ENCODE assay signal across 7 cellular contexts in genomic region chr16:46398559-46398958, GRCh38.
DNase-seq lines count a peak whose midpoint lies in the region; ATAC-seq and TF ChIP-seq lines count a peak whose summit lies in the region.
"Not testable (repeated sequence)": the region's sequence is repeated elsewhere in the genome, so short reads cannot be mapped to it uniquely, and the experiment has no call there.

No MANE protein-coding gene starts in this region.

- ATAC-seq in activated B cell treated with CpG ODN at 0.5 μM for 24 hours (ENCODE audit: low read depth); activated naive CD4-positive, alpha-beta T cell treated with anti-CD3 and anti-CD28 coated beads, Interleukin-2, amount 50 U/mL, for 72 hours; memory B cell (ENCODE audit: low read depth); natural killer cell treated with Interleukin-12 subunit alpha and Interleukin-12 subunit beta and Interleukin-15 and Interleukin-18, amount 100 ng/mL, for 72 hours; stimulated activated naive B cell treated with anti-CD40 and anti-IgM and Interleukin-4, amounts not matched to agents 10 μg/mL and 1 μg/mL and 100 μg/mL, for 72 hours (replicated peaks): not testable (repeated sequence)

- not testable (repeated sequence) for TF ChIP-seq CTCF in Calu3 (IDR thresholded peaks at IDR 0.05; ENCODE audit: unreplicated experiment); activated B cell treated with CpG ODN at 0.5 μM for 24 hours (IDR thresholded peaks at IDR 0.05)

- BruUV-seq in Calu3 (replicated peaks; lab: Mats Ljungman, UMichigan) = not testable (repeated sequence)

- CTCF ChIA-PET in Calu3 (lab: Charles Lee); activated B cell treated with CpG ODN at 0.5 μM for 24 hours (lab: Charles Lee): not testable (repeated sequence)

- not testable (repeated sequence) for H3K36me3 Mint-ChIP-seq in Calu3 (ENCODE audit: insufficient read depth, unreplicated experiment); activated B cell treated with CpG ODN at 0.5 μM for 24 hours (ENCODE audit: low read depth); activated naive CD4-positive, alpha-beta T cell treated with anti-CD3 and anti-CD28 coated beads, Interleukin-2, amount 50 U/mL, for 72 hours; memory B cell; natural killer cell treated with Interleukin-12 subunit alpha and Interleukin-12 subunit beta and Interleukin-15 and Interleukin-18, amount 100 ng/mL, for 72 hours; stimulated activated naive B cell treated with anti-CD40 and anti-IgM and Interleukin-4, amounts not matched to agents 10 μg/mL and 1 μg/mL and 100 μg/mL, for 72 hours

- not testable (repeated sequence) for H3K4me1 Mint-ChIP-seq in Calu3 (ENCODE audit: low read depth, unreplicated experiment); activated B cell treated with CpG ODN at 0.5 μM for 24 hours; memory B cell; natural killer cell treated with Interleukin-12 subunit alpha and Interleukin-12 subunit beta and Interleukin-15 and Interleukin-18, amount 100 ng/mL, for 72 hours (ENCODE audit: low read depth in 2 of 2); stimulated activated naive B cell treated with anti-CD40 and anti-IgM and Interleukin-4, amounts not matched to agents 10 μg/mL and 1 μg/mL and 100 μg/mL, for 72 hours

- intact Hi-C loops in Calu3 (cut with micrococcal nuclease; ENCODE audit: unreplicated experiment); activated B cell treated with CpG ODN at 0.5 μM for 24 hours (cut with micrococcal nuclease); cardiac septum (cut with DNase I): not testable (repeated sequence)

- H3K27me3 Mint-ChIP-seq in Calu3 (ENCODE audit: unreplicated experiment); activated B cell treated with CpG ODN at 0.5 μM for 24 hours; memory B cell; natural killer cell treated with Interleukin-12 subunit alpha and Interleukin-12 subunit beta and Interleukin-15 and Interleukin-18, amount 100 ng/mL, for 72 hours; stimulated activated naive B cell treated with anti-CD40 and anti-IgM and Interleukin-4, amounts not matched to agents 10 μg/mL and 1 μg/mL and 100 μg/mL, for 72 hours: not testable (repeated sequence)

- not testable (repeated sequence) for H3K27ac Mint-ChIP-seq in Calu3 (ENCODE audit: unreplicated experiment); activated B cell treated with CpG ODN at 0.5 μM for 24 hours; activated naive CD4-positive, alpha-beta T cell treated with anti-CD3 and anti-CD28 coated beads, Interleukin-2, amount 50 U/mL, for 72 hours; memory B cell; natural killer cell treated with Interleukin-12 subunit alpha and Interleukin-12 subunit beta and Interleukin-15 and Interleukin-18, amount 100 ng/mL, for 72 hours; stimulated activated naive B cell treated with anti-CD40 and anti-IgM and Interleukin-4, amounts not matched to agents 10 μg/mL and 1 μg/mL and 100 μg/mL, for 72 hours

- H3K9me3 Mint-ChIP-seq in Calu3 (ENCODE audit: low read depth, unreplicated experiment); activated B cell treated with CpG ODN at 0.5 μM for 24 hours; activated naive CD4-positive, alpha-beta T cell treated with anti-CD3 and anti-CD28 coated beads, Interleukin-2, amount 50 U/mL, for 72 hours; memory B cell; natural killer cell treated with Interleukin-12 subunit alpha and Interleukin-12 subunit beta and Interleukin-15 and Interleukin-18, amount 100 ng/mL, for 72 hours; stimulated activated naive B cell treated with anti-CD40 and anti-IgM and Interleukin-4, amounts not matched to agents 10 μg/mL and 1 μg/mL and 100 μg/mL, for 72 hours: not testable (repeated sequence)

- peak; percentile 6 for DNase-seq in Calu3
- DNase-seq in activated B cell treated with CpG ODN at 0.5 μM for 24 hours = peak; percentile 26
- DNase-seq in activated naive CD4-positive, alpha-beta T cell treated with anti-CD3 and anti-CD28 coated beads, Interleukin-2, amount 50 U/mL, for 72 hours (ENCODE audit: low spot score in 2 of 2) = peak; percentile 29 to 72
- peak; percentile 80 for DNase-seq in cardiac septum (ENCODE audit: low spot score)
- DNase-seq in memory B cell (ENCODE audit: low spot score in 2 of 2) = peak; percentile 71 to 87
- peak; percentile 76 for DNase-seq in natural killer cell treated with Interleukin-12 subunit alpha and Interleukin-12 subunit beta and Interleukin-15 and Interleukin-18, amount 100 ng/mL, for 72 hours (ENCODE audit: low spot score)
- peak; percentile 88 for DNase-seq in stimulated activated naive B cell treated with anti-CD40 and anti-IgM and Interleukin-4, amounts not matched to agents 10 μg/mL and 1 μg/mL and 100 μg/mL, for 72 hours

- POLR2A ChIA-PET in activated B cell treated with CpG ODN at 0.5 μM for 24 hours (lab: Charles Lee) = not testable (repeated sequence)

- not testable (repeated sequence) for H3K4me3 Mint-ChIP-seq in Calu3 (ENCODE audit: low read depth, unreplicated experiment); activated B cell treated with CpG ODN at 0.5 μM for 24 hours; memory B cell; natural killer cell treated with Interleukin-12 subunit alpha and Interleukin-12 subunit beta and Interleukin-15 and Interleukin-18, amount 100 ng/mL, for 72 hours; stimulated activated naive B cell treated with anti-CD40 and anti-IgM and Interleukin-4, amounts not matched to agents 10 μg/mL and 1 μg/mL and 100 μg/mL, for 72 hours

Comparison
In these comparisons a context has a peak if more than half of its experiments do, and no peak if none do; other contexts are left out.
1. DNase-seq: peak in every context shown above with its lines; median percentile 88 in stimulated activated naive B cell treated with anti-CD40 and anti-IgM and Interleukin-4, amounts not matched to agents 10 μg/mL and 1 μg/mL and 100 μg/mL, for 72 hours; 80 in cardiac septum; 79 in memory B cell; 76 in natural killer cell treated with Interleukin-12 subunit alpha and Interleukin-12 subunit beta and Interleukin-15 and Interleukin-18, amount 100 ng/mL, for 72 hours; 50 in activated naive CD4-positive, alpha-beta T cell treated with anti-CD3 and anti-CD28 coated beads, Interleukin-2, amount 50 U/mL, for 72 hours; 26 in activated B cell treated with CpG ODN at 0.5 μM for 24 hours; 6 in Calu3.